Comparison of ENCODE assay signal across 8 cellular contexts in genomic region chr12:25194722-25195055, GRCh38. TPM values are rescaled to one million over a fixed set of nuclear protein-coding genes. Genes with fewer than 3 reads are reported as not detected.
DNase-seq lines count a peak whose midpoint lies in the region; ATAC-seq and TF ChIP-seq lines count a peak whose summit lies in the region.

No MANE protein-coding gene starts in this region.

- H3K27ac ChIP-seq in PC-9 (no peak overlapping the region), esophagus squamous epithelium (peak overlapping the region; percentile 87 to 96 (median 96)), prostate gland (peak overlapping the region; percentile 85 to 90)

- ATAC-seq in HG03159 (IDR thresholded peaks at IDR 0.05; ENCODE audit: unreplicated experiment), result no peak
- ATAC-seq in HG03565 (IDR thresholded peaks at IDR 0.05; ENCODE audit: unreplicated experiment), result no peak
- no peak for ATAC-seq in GM19351 (IDR thresholded peaks at IDR 0.05; ENCODE audit: unreplicated experiment)

- no peaks in the 10 kb centered on the region for H3K9me2 ChIP-seq in PC-9 (ENCODE audit: insufficient read depth)

- no peaks in the 10 kb centered on the region for H3K27me3 ChIP-seq in PC-9 (ENCODE audit: insufficient read depth, low read depth)
- no peaks in the 10 kb centered on the region for H3K27me3 ChIP-seq in esophagus squamous epithelium
- no peaks in the 10 kb centered on the region for H3K27me3 ChIP-seq in prostate gland (replicated peaks; ENCODE audit: insufficient read depth)

- peaks cover 5% of the 10 kb centered on the region; the same call in 1 of the 2 replicates for H3F3A ChIP-seq in PC-9 (ENCODE audit: insufficient read depth, low read depth)

- 6 to 21% methylated on average over 4 to 10 of the region's 11 CpGs for WGBS in esophagus squamous epithelium, 2 donors
- 1% methylated on average over 11 of the region's 11 CpGs for WGBS in prostate gland

- CTCF ChIA-PET in PC-9 (lab: Charles Lee), result no interaction called here

- BruUV-seq in PC-9 (replicated peaks; lab: Mats Ljungman, UMichigan), result TSS peak; percentile 53

- H3K4me2 ChIP-seq in PC-9, result peak overlapping the region; percentile 89

- H3K4me3 ChIP-seq in GM12864 (ENCODE audit: low read depth, low read length) (peak overlapping the region; percentile 54), PC-9 (peak overlapping the region; percentile 84), esophagus squamous epithelium (peak overlapping the region; percentile 70 to 90 (median 82)), prostate gland (peak overlapping the region; percentile 60 to 69)

- POLR2A ChIA-PET in PC-9 (lab: Charles Lee; ENCODE audit: unreplicated experiment), result interaction anchor here (0.6 to 0.9 kb wide), 7 partner anchors 10 to 1652 kb away, joined by 3 to 20 read pairs (median 5); no protein-coding TSS in a partner anchor

- H3K36me3 ChIP-seq in PC-9 (ENCODE audit: low read depth) (no peaks in the 10 kb centered on the region), esophagus squamous epithelium (no peaks in the 10 kb centered on the region), prostate gland (no peaks in the 10 kb centered on the region)

- no peak for TF ChIP-seq CTCF in GM12864 (IDR thresholded peaks at IDR 0.05; ENCODE audit: low read depth, low read length, missing control alignments)
- TF ChIP-seq CTCF in PC-9 (conservative IDR thresholded peaks at IDR 0.05), result no peak
- TF ChIP-seq CTCF in esophagus squamous epithelium (IDR thresholded peaks at IDR 0.05), result no peak
- no peak for TF ChIP-seq CTCF in prostate gland (IDR thresholded peaks at IDR 0.05)

- H2AFZ ChIP-seq in PC-9, result peak overlapping the region; percentile 95

- peaks cover 12% of the 10 kb centered on the region; the same call in 1 of the 2 replicates for H3K79me2 ChIP-seq in PC-9 (ENCODE audit: low read depth)

- peaks cover 19% of the 10 kb centered on the region; the same call in 1 of the 2 replicates for H3K4me1 ChIP-seq in PC-9 (replicated peaks; ENCODE audit: insufficient read depth)
- H3K4me1 ChIP-seq in esophagus squamous epithelium, result peaks cover 0 to 22% (median 12%) of the 10 kb centered on the region in 3 donors
- peaks cover 7% of the 10 kb centered on the region for H3K4me1 ChIP-seq in prostate gland (replicated peaks)

- DNase-seq in GM12864 (ENCODE audit: low read depth) (no peak), PC-9 (no peak), esophagus squamous epithelium (lab: John Stamatoyannopoulos, UW) (no peak), prostate gland (ENCODE audit: low spot score) (no peak), NAMALWA (ENCODE audit: low spot score) (no peak)

- no peaks in the 10 kb centered on the region for H3K9me3 ChIP-seq in PC-9 (ENCODE audit: insufficient read depth, low read depth)
- H3K9me3 ChIP-seq in esophagus squamous epithelium, result no peaks in the 10 kb centered on the region
- no peaks in the 10 kb centered on the region for H3K9me3 ChIP-seq in prostate gland

- no peaks in the 10 kb centered on the region for H4K20me1 ChIP-seq in PC-9 (ENCODE audit: insufficient read depth)

- intact Hi-C loops in PC-9 (cut with micrococcal nuclease; ENCODE audit: unreplicated experiment) (loop anchor here (2.0 kb wide), 1 partner anchor 56 kb away; the partner anchor contains the start of gene KRAS), esophagus squamous epithelium (cut with DNase I) (no loop called here), prostate gland (cut with DNase I) (loop anchor here (10.0 kb wide), 1 partner anchor 50 kb away; no protein-coding TSS in a partner anchor)

- TF ChIP-seq POLR2A in esophagus squamous epithelium (IDR thresholded peaks at IDR 0.05) (no peak), prostate gland (IDR thresholded peaks at IDR 0.05) (no peak)

RNA-seq across cellular contexts. Expression of gene DNAI7, which starts 0.3 kb away (rescaled TPM):
- total RNA-seq in PC-9 (2021), result 2.4 and 2.9 TPM in 2 replicates
- not detected for total RNA-seq in esophagus squamous epithelium
- total RNA-seq in prostate gland, result 1 to 10 TPM; 1.5 to 3.8 TPM

RNA-seq across cellular contexts. Expression of gene ETFRF1, which starts 0.3 kb away (rescaled TPM):
- 11.6 and 15.9 TPM in 2 replicates for total RNA-seq in PC-9 (2021)
- total RNA-seq in esophagus squamous epithelium, result 10 to 100 TPM; 18.3 to 26.7 (median 25.3) TPM
- 10 to 100 TPM; 23.1 to 39.3 TPM for total RNA-seq in prostate gland

RNA-seq across cellular contexts. Expression of gene KRAS, which starts 56.0 kb away (rescaled TPM):
- 34.0 and 40.0 TPM in 2 replicates for total RNA-seq in PC-9 (2021)
- 10 to 100 TPM; 17.4 to 27.5 (median 19.2) TPM for total RNA-seq in esophagus squamous epithelium
- total RNA-seq in prostate gland, result 10 to 100 TPM; 12.1 to 19.1 TPM
